In the genomic region with DNA sequence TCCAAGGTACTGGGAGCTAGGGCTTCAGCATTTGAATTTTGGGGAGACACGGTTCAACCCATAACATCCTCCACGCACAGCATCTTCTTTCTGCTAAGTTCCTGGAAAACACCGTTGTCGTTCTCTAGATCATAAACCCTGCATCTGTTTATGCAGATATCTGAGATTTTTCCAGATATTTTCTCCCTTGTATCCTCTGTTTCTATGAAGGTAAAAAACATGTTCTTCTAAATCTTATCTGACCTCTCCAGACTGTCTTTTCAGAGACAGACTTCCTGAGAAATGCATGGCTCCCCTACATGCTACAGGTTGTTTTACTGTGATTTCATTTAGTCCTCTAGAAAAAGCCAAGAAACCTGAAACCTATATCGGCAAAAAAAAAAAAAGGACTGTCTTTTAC, we compare ENCODE assay signal across 11 cellular contexts.
"Had no signal": no experiment of that assay in that cellular context is flagged by ENCODE, and none has a peak within 500 bp of the region (broad histone marks: within the 10 kb centered on the region; RNA-seq: fewer than 3 reads in every experiment).

No MANE protein-coding gene starts in this region.

- DNase-seq: activated CD4-positive, alpha-beta T cell treated with anti-CD3 and anti-CD28 coated beads, Interleukin-2, amount 50 U/mL, for 1 hour; activated CD8-positive, alpha-beta memory T cell treated with anti-CD3 and anti-CD28 coated beads, Interleukin-2, amount 10 ng/mL, durations not matched to agents 7 days and 5 days; foreskin keratinocyte; ovary; SHP77 treated with DMSO at 0.1 percent for 48 hours; stimulated activated CD4-positive, alpha-beta T cell treated with anti-CD3 and anti-CD28 coated beads, Interleukin-12 subunit alpha, Interleukin-12 subunit beta, amount 100 ng/mL, for 4 hours; stomach had no signal

- H3K4me3 ChIP-seq: ovary, stomach had no signal

- H3K36me3 ChIP-seq: ovary, stomach had no signal

- ATAC-seq: activated CD8-positive, alpha-beta memory T cell treated with anti-CD3 and anti-CD28 coated beads, Interleukin-2, amount 10 ng/mL, durations not matched to agents 7 days and 5 days; foreskin keratinocyte had no signal

- H3K36me3 Mint-ChIP-seq: memory B cell had no signal

- H3K9me3 ChIP-seq: ovary, stomach had no signal

- H3K27ac Mint-ChIP-seq: activated CD8-positive, alpha-beta memory T cell treated with anti-CD3 and anti-CD28 coated beads, Interleukin-2, amount 10 ng/mL, durations not matched to agents 7 days and 5 days; activated T-helper 2 cell treated with anti-CD3 and anti-CD28 coated beads, Interferon-gamma antibody, Interleukin-2, Interleukin-4, amounts not matched to agents 10 μg/mL and 5 μg/mL and 100 μg/mL, durations not matched to agents 14 hours and 24 hours and 36 hours; memory B cell; T-helper 2 cell treated with Interferon-gamma antibody and Interleukin-4, amounts not matched to agents 5 μg/mL and 100 μg/mL, for 36 hours had no signal

- H3K4me3 Mint-ChIP-seq: activated CD8-positive, alpha-beta memory T cell treated with anti-CD3 and anti-CD28 coated beads, Interleukin-2, amount 10 ng/mL, durations not matched to agents 7 days and 5 days; memory B cell; neural crest cell; T-helper 2 cell treated with Interferon-gamma antibody and Interleukin-4, amounts not matched to agents 5 μg/mL and 100 μg/mL, for 36 hours had no signal

- H3K4me1 ChIP-seq: foreskin keratinocyte, stomach had no signal

- H3K9me3 Mint-ChIP-seq: activated T-helper 2 cell treated with anti-CD3 and anti-CD28 coated beads, Interferon-gamma antibody, Interleukin-2, Interleukin-4, amounts not matched to agents 10 μg/mL and 5 μg/mL and 100 μg/mL, durations not matched to agents 14 hours and 24 hours and 36 hours; memory B cell; T-helper 2 cell treated with Interferon-gamma antibody and Interleukin-4, amounts not matched to agents 5 μg/mL and 100 μg/mL, for 36 hours had no signal
